ENCODE assay signal across 8 cellular contexts in genomic region chr5:158456756-158457155, GRCh38.
A peak's percentile ranks its signal among the peaks of the same experiment; 100 is the strongest.
DNase-seq lines count a peak whose midpoint lies in the region; ATAC-seq and TF ChIP-seq lines count a peak whose summit lies in the region.

No MANE protein-coding gene starts in this region.

- H3K4me1 ChIP-seq in breast epithelium = no peaks in the 10 kb centered on the region

- DNase-seq in MCF 10A (ENCODE audit: unreplicated experiment) (peak; percentile 77), breast epithelium (ENCODE audit: low spot score in 2 of 2) (no peak), NB4 (ENCODE audit: low read depth) (peak; percentile 49), epithelial cell of proximal tubule (ENCODE audit: low read depth) (peak; percentile 68), DMS79 treated with DMSO at 0.1 percent for 48 hours (lab: John Stamatoyannopoulos, UW) (no peak), superior temporal gyrus (ENCODE audit: extremely low spot score) (no peak)
- DNase-seq in stimulated activated naive CD8-positive, alpha-beta T cell treated with anti-CD3 and anti-CD28 coated beads, Interleukin-15, amount 100 ng/mL, for 72 hours = peak in 1 of 2 donors; percentile 22
- DNase-seq in CD4-positive, alpha-beta T cell = no peak

- H3K9me3 ChIP-seq in breast epithelium = no peaks in the 10 kb centered on the region
- no peaks in the 10 kb centered on the region for H3K9me3 ChIP-seq in CD4-positive, alpha-beta T cell (ENCODE audit: control insufficient read depth, low read length)

- H3K27ac Mint-ChIP-seq in MCF 10A (ENCODE audit: low read depth, unreplicated experiment) = no peak overlapping the region
- peak overlapping the region in 1 of 2 donors; percentile 25 for H3K27ac Mint-ChIP-seq in stimulated activated naive CD8-positive, alpha-beta T cell treated with anti-CD3 and anti-CD28 coated beads, Interleukin-15, amount 100 ng/mL, for 72 hours
- H3K27ac Mint-ChIP-seq in CD4-positive, alpha-beta T cell = no peak overlapping the region

- no peaks in the 10 kb centered on the region for H3K9me3 Mint-ChIP-seq in MCF 10A (ENCODE audit: unreplicated experiment)
- peaks cover 0 to 3% of the 10 kb centered on the region in 2 donors for H3K9me3 Mint-ChIP-seq in stimulated activated naive CD8-positive, alpha-beta T cell treated with anti-CD3 and anti-CD28 coated beads, Interleukin-15, amount 100 ng/mL, for 72 hours
- no peaks in the 10 kb centered on the region for H3K9me3 Mint-ChIP-seq in CD4-positive, alpha-beta T cell

- intact Hi-C loops in MCF 10A (cut with micrococcal nuclease) (no loop called here), breast epithelium (cut with DNase I; ENCODE audit: low total_unique reads) (no loop called here)
- intact Hi-C loops in CD4-positive, alpha-beta T cell (cut with DNase I, micrococcal nuclease) = no loop called here

- TF ChIP-seq POLR2A in breast epithelium (IDR thresholded peaks at IDR 0.05) = no peak
- TF ChIP-seq POLR2A in NB4 (IDR thresholded peaks at IDR 0.05; ENCODE audit: extremely low read depth, insufficient read length) = no peak

- H3K27me3 Mint-ChIP-seq in MCF 10A (ENCODE audit: insufficient read depth, unreplicated experiment) = no peaks in the 10 kb centered on the region
- no peaks in the 10 kb centered on the region for H3K27me3 Mint-ChIP-seq in stimulated activated naive CD8-positive, alpha-beta T cell treated with anti-CD3 and anti-CD28 coated beads, Interleukin-15, amount 100 ng/mL, for 72 hours
- H3K27me3 Mint-ChIP-seq in CD4-positive, alpha-beta T cell = no peaks in the 10 kb centered on the region

- no peak overlapping the region for H3K4me3 ChIP-seq in breast epithelium
- H3K4me3 ChIP-seq in NB4 (ENCODE audit: low read depth, low read length) = no peak overlapping the region
- no peak overlapping the region for H3K4me3 ChIP-seq in epithelial cell of proximal tubule (ENCODE audit: low read depth, low read length)

- H3K4me1 Mint-ChIP-seq in MCF 10A (ENCODE audit: insufficient read depth, unreplicated experiment) = peaks cover 21% of the 10 kb centered on the region
- peaks cover 5% of the 10 kb centered on the region for H3K4me1 Mint-ChIP-seq in stimulated activated naive CD8-positive, alpha-beta T cell treated with anti-CD3 and anti-CD28 coated beads, Interleukin-15, amount 100 ng/mL, for 72 hours
- H3K4me1 Mint-ChIP-seq in CD4-positive, alpha-beta T cell (ENCODE audit: low read depth) = no peaks in the 10 kb centered on the region

- CTCF ChIA-PET in MCF 10A (lab: Yijun Ruan, JAX) = interaction anchor here (0.7 to 1.0 kb wide), 5 partner anchors 26 to 650 kb away, joined by 3 to 4 read pairs (median 3); no protein-coding TSS in a partner anchor
- CTCF ChIA-PET in CD4-positive, alpha-beta T cell (lab: Charles Lee) = no interaction called here

- no peaks in the 10 kb centered on the region for H3K27me3 ChIP-seq in breast epithelium
- H3K27me3 ChIP-seq in CD4-positive, alpha-beta T cell (ENCODE audit: control insufficient read depth, insufficient read depth, low read length) = no peaks in the 10 kb centered on the region

- no peaks in the 10 kb centered on the region for H3K36me3 ChIP-seq in breast epithelium

- ATAC-seq in stimulated activated naive CD8-positive, alpha-beta T cell treated with anti-CD3 and anti-CD28 coated beads, Interleukin-15, amount 100 ng/mL, for 72 hours = peak; percentile 81
- no peak for ATAC-seq in CD4-positive, alpha-beta T cell (ENCODE audit: poor library complexity)

- no peaks in the 10 kb centered on the region for H3K36me3 Mint-ChIP-seq in MCF 10A (ENCODE audit: insufficient read depth, unreplicated experiment)
- H3K36me3 Mint-ChIP-seq in CD4-positive, alpha-beta T cell (ENCODE audit: low read depth) = no peaks in the 10 kb centered on the region

- no peak overlapping the region for H3K4me3 Mint-ChIP-seq in MCF 10A (ENCODE audit: unreplicated experiment)
- no peak overlapping the region for H3K4me3 Mint-ChIP-seq in stimulated activated naive CD8-positive, alpha-beta T cell treated with anti-CD3 and anti-CD28 coated beads, Interleukin-15, amount 100 ng/mL, for 72 hours
- H3K4me3 Mint-ChIP-seq in CD4-positive, alpha-beta T cell = no peak overlapping the region

- TF ChIP-seq CTCF in MCF 10A (IDR thresholded peaks at IDR 0.05; ENCODE audit: unreplicated experiment) (no peak), breast epithelium (IDR thresholded peaks at IDR 0.05) (no peak), NB4 (IDR thresholded peaks at IDR 0.05; ENCODE audit: low read depth, low read length) (no peak), epithelial cell of proximal tubule (conservative IDR thresholded peaks at IDR 0.05; ENCODE audit: low read depth, low read length) (no peak)
- no peak for TF ChIP-seq CTCF in CD4-positive, alpha-beta T cell (IDR thresholded peaks at IDR 0.05)

- peak overlapping the region in 1 of 2 donors; percentile 15 for H3K27ac ChIP-seq in breast epithelium
- H3K27ac ChIP-seq in CD4-positive, alpha-beta T cell (ENCODE audit: low read depth, low read length) = no peak overlapping the region

- no TSS peak for BruUV-seq in MCF 10A (replicated peaks; lab: Mats Ljungman, UMichigan)

- POLR2A ChIA-PET in MCF 10A (lab: Yijun Ruan, JAX) = interaction anchor here (0.7 to 1.5 kb wide), 4 partner anchors 10 to 372 kb away, joined by 3 to 5 read pairs (median 4); no protein-coding TSS in a partner anchor
- POLR2A ChIA-PET in CD4-positive, alpha-beta T cell (lab: Charles Lee) = no interaction called here

Comparison
In these comparisons a context has a peak if more than half of its experiments do, and no peak if none do; other contexts are left out.
1. DNase-seq: peak in MCF 10A (single experiment), NB4 (single experiment) and epithelial cell of proximal tubule (single experiment); none in breast epithelium (0 of 2), CD4-positive, alpha-beta T cell (0 of 10), DMS79 treated with DMSO at 0.1 percent for 48 hours (single experiment) and superior temporal gyrus (single experiment).